8 cellular contexts compared by ENCODE assay signal in genomic region chr3:47989981-47990440, GRCh38. TPM values are rescaled to one million over a fixed set of nuclear protein-coding genes. Genes with fewer than 3 reads are reported as not detected.
DNase-seq lines count a peak whose midpoint lies in the region; ATAC-seq and TF ChIP-seq lines count a peak whose summit lies in the region.

No MANE protein-coding gene starts in this region.

- H3F3A ChIP-seq in neural cell (ENCODE audit: insufficient read depth, low read length, poor library complexity, severe bottlenecking): no peaks in the 10 kb centered on the region

- H3K9ac ChIP-seq in KMS-11 (no peak overlapping the region), neural cell (ENCODE audit: low read length) (no peak overlapping the region)

- H3K36me3 ChIP-seq in KMS-11 (ENCODE audit: insufficient read depth) (no peaks in the 10 kb centered on the region), neural cell (ENCODE audit: insufficient read depth, low read length) (no peaks in the 10 kb centered on the region)

- H3K4me2 ChIP-seq in KMS-11: no peak overlapping the region
- no peak overlapping the region for H3K4me2 ChIP-seq in neural cell (ENCODE audit: low read length)

- DNase-seq in GM04504 (ENCODE audit: low read depth) (peak; percentile 83), RPMI7951 (ENCODE audit: low read depth) (peak; percentile 90), fibroblast of mammary gland (ENCODE audit: low read depth) (peak; percentile 96)
- peak; percentile 61 to 71 for DNase-seq in activated T-cell treated with anti-CD3 and anti-CD28 coated beads, Interleukin-2, amount 50 U/mL, for 48 hours
- DNase-seq in stimulated activated naive CD4-positive, alpha-beta T cell treated with Interleukin-2 at 50 U/mL for 16 hours (lab: John Stamatoyannopoulos, UW): peak; percentile 62

- H3K79me2 ChIP-seq in KMS-11 (ENCODE audit: insufficient read depth, low read depth) (no peaks in the 10 kb centered on the region), neural cell (replicated peaks; ENCODE audit: insufficient read depth, low read length) (peaks cover 3% of the 10 kb centered on the region)

- H3K27me3 ChIP-seq in KMS-11 (ENCODE audit: insufficient read depth, low read depth): no peaks in the 10 kb centered on the region
- no peaks in the 10 kb centered on the region for H3K27me3 ChIP-seq in neural cell (ENCODE audit: insufficient read depth, low read depth, low read length)

- peaks cover 4% of the 10 kb centered on the region for H3K4me1 ChIP-seq in KMS-11 (ENCODE audit: low read depth, poor library complexity, severe bottlenecking)

- TF ChIP-seq RAD21 in neural cell (conservative IDR thresholded peaks at IDR 0.05): peak; percentile 96

- H2AFZ ChIP-seq in KMS-11 (ENCODE audit: low read depth) (no peak overlapping the region), neural cell (ENCODE audit: low read depth, low read length) (no peak overlapping the region)

- no peaks in the 10 kb centered on the region for H3K9me3 ChIP-seq in neural cell (ENCODE audit: low read length)

- no peak for ATAC-seq in HG03457 (IDR thresholded peaks at IDR 0.05; ENCODE audit: unreplicated experiment)

- no peaks in the 10 kb centered on the region for H3K9me2 ChIP-seq in neural cell (ENCODE audit: insufficient read depth, low read length)

- no peak for TF ChIP-seq EP300 in neural cell (conservative IDR thresholded peaks at IDR 0.05; ENCODE audit: poor library complexity, severe bottlenecking)

- H3K27ac ChIP-seq in KMS-11: no peak overlapping the region
- no peak overlapping the region for H3K27ac ChIP-seq in neural cell (ENCODE audit: low read length)

- TF ChIP-seq CTCF in KMS-11 (conservative IDR thresholded peaks at IDR 0.05; ENCODE audit: low read depth, low read length) (peak; percentile 85), fibroblast of mammary gland (conservative IDR thresholded peaks at IDR 0.05; ENCODE audit: control insufficient read depth, insufficient read depth, low read depth, low read length) (peak; percentile 96), neural cell (IDR thresholded peaks at IDR 0.05; ENCODE audit: poor library complexity, severe bottlenecking) (peak; percentile 95)

- no peaks in the 10 kb centered on the region for H4K20me1 ChIP-seq in KMS-11 (ENCODE audit: insufficient read depth)
- H4K20me1 ChIP-seq in neural cell (ENCODE audit: insufficient read depth): no peaks in the 10 kb centered on the region

- no peak overlapping the region for H3K4me3 ChIP-seq in KMS-11 (IDR thresholded peaks at IDR 0.05; ENCODE audit: insufficient read depth, low read depth, low read length)
- no peak overlapping the region for H3K4me3 ChIP-seq in fibroblast of mammary gland (ENCODE audit: control insufficient read depth, low read depth, low read length)
- H3K4me3 ChIP-seq in neural cell (ENCODE audit: low read length): no peak overlapping the region

TF ChIP-seq in neural cell, 6 proteins besides CTCF, POLR2A, EP300 and RAD21:
- TF ChIP-seq EZH2 (IDR thresholded peaks at IDR 0.05; ENCODE audit: borderline replicate concordance, insufficient read depth, low read length, poor library complexity, severe bottlenecking) (no peak), REST (IDR thresholded peaks at IDR 0.05; ENCODE audit: borderline replicate concordance) (no peak), MXI1 (conservative IDR thresholded peaks at IDR 0.05; ENCODE audit: poor library complexity, severe bottlenecking) (peak; percentile 39), SMC3 (conservative IDR thresholded peaks at IDR 0.05; ENCODE audit: poor library complexity) (peak; percentile 91), POLR2AphosphoS5 (IDR thresholded peaks at IDR 0.05) (no peak), TAF1 (IDR thresholded peaks at IDR 0.05; ENCODE audit: low read depth) (no peak)

RNA-seq across cellular contexts. Expression of gene MAP4, which starts 26.2 kb away (rescaled TPM):
- total RNA-seq in RPMI7951 (2014; rRNA removed; shearing (Covaris generic)): 97.6 and 99.2 TPM in 2 replicates
- 179 and 186 TPM in 2 replicates for polyA plus RNA-seq in neural cell
- polyA minus RNA-seq in neural cell: 208 and 234 TPM in 2 replicates
